Comparison of ENCODE assay signal across 24 cellular contexts in the genomic region with DNA sequence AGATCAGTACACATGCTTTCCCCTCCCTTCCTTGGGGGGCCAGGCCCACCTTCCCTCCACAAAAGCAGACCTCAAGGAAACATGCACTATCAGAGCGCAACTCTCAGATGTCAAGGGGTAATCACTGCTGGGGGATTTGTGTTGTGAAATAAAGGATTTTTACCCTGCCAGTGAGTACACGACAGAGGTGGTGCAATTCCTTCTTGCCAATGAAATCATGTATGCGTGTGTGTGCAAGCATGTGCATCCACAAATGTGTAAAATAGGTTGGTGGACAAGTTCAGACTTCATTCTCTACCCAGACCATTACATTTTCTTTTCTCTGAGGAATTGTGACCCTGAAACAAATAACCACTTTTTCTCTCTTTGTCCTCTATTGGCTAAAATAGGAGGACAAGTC. TPM values are rescaled to one million over a fixed set of nuclear protein-coding genes. Genes with fewer than 3 reads are reported as not detected.
"Had no signal": no experiment of that assay in that cellular context is flagged by ENCODE, and none has a peak within 500 bp of the region (broad histone marks: within the 10 kb centered on the region; RNA-seq: fewer than 3 reads in every experiment).

No MANE protein-coding gene starts in this region.

- H3K36me3 ChIP-seq: left ventricle myocardium inferior, ovary, right atrium auricular region, right lobe of liver, stomach, thyroid gland, transverse colon, upper lobe of left lung, vagina had no signal

- DNase-seq: islet precursor cell; left ventricle myocardium inferior; naive thymus-derived CD8-positive, alpha-beta T cell; ovary; right lobe of liver; stimulated activated CD4-positive, alpha-beta T cell treated with anti-CD3 and anti-CD28 coated beads, Interleukin-1b, Interleukin-23, amount 100 ng/mL, for 48 hours; stimulated activated CD4-positive, alpha-beta T cell treated with anti-CD3 and anti-CD28 coated beads, Interleukin-2, amount 100 ng/mL, for 48 hours; stimulated activated CD4-positive, alpha-beta T cell treated with anti-CD3 and anti-CD28 coated beads, Interleukin-4, amount 100 ng/mL, for 4 hours; stimulated activated CD8-positive, alpha-beta memory T cell treated with anti-CD3 and anti-CD28 coated beads, Interleukin-4, amount 100 ng/mL, for 48 hours; stimulated activated naive CD8-positive, alpha-beta T cell treated with anti-CD3 and anti-CD28 coated beads, Interleukin-15, Interleukin-2, amounts not matched to agents 100 U/mL and 50 U/mL, for 24 hours; stomach; testis; thyroid gland; transverse colon; upper lobe of left lung had no signal

- H3K27ac Mint-ChIP-seq: memory B cell; progenitor cell of endocrine pancreas; stimulated activated memory B cell treated with anti-CD40 and anti-IgM and Interleukin-4, amounts not matched to agents 10 μg/mL and 1 μg/mL and 100 μg/mL, for 72 hours had no signal

- ATAC-seq: naive thymus-derived CD8-positive, alpha-beta T cell; right lobe of liver; stimulated activated memory B cell treated with anti-CD40 and anti-IgM and Interleukin-4, amounts not matched to agents 10 μg/mL and 1 μg/mL and 100 μg/mL, for 72 hours; stimulated activated naive CD8-positive, alpha-beta T cell treated with anti-CD3 and anti-CD28 coated beads, Interleukin-15, Interleukin-2, amounts not matched to agents 100 U/mL and 50 U/mL, for 24 hours had no signal

- H3K36me3 Mint-ChIP-seq: memory B cell; naive thymus-derived CD8-positive, alpha-beta T cell; stimulated activated memory B cell treated with anti-CD40 and anti-IgM and Interleukin-4, amounts not matched to agents 10 μg/mL and 1 μg/mL and 100 μg/mL, for 72 hours had no signal

- H3K4me1 ChIP-seq: testis, thyroid gland, upper lobe of left lung, vagina had no signal

- H3K4me1 Mint-ChIP-seq: memory B cell; naive thymus-derived CD8-positive, alpha-beta T cell; stimulated activated memory B cell treated with anti-CD40 and anti-IgM and Interleukin-4, amounts not matched to agents 10 μg/mL and 1 μg/mL and 100 μg/mL, for 72 hours had no signal

- H3K4me3 ChIP-seq: left ventricle myocardium inferior, lung, ovary, right atrium auricular region, right lobe of liver, smooth muscle cell, stomach, testis, thyroid gland, transverse colon, upper lobe of left lung, vagina had no signal

- H3K27me3 ChIP-seq: ovary, right atrium auricular region, right lobe of liver, stomach, testis, thyroid gland, transverse colon, upper lobe of left lung, vagina had no signal

- H3K27ac ChIP-seq: left ventricle myocardium inferior, ovary, right atrium auricular region, right lobe of liver, stomach, testis, thyroid gland, transverse colon, upper lobe of left lung, vagina had no signal

- H3K4me2 ChIP-seq: smooth muscle cell had no signal

- H3K4me3 Mint-ChIP-seq: memory B cell; naive thymus-derived CD8-positive, alpha-beta T cell; nephron; neural crest cell; stimulated activated memory B cell treated with anti-CD40 and anti-IgM and Interleukin-4, amounts not matched to agents 10 μg/mL and 1 μg/mL and 100 μg/mL, for 72 hours had no signal

- H3K9me3 Mint-ChIP-seq: memory B cell; naive thymus-derived CD8-positive, alpha-beta T cell; nephron; neural crest cell; stimulated activated memory B cell treated with anti-CD40 and anti-IgM and Interleukin-4, amounts not matched to agents 10 μg/mL and 1 μg/mL and 100 μg/mL, for 72 hours had no signal

- H3K9me3 ChIP-seq: left ventricle myocardium inferior, ovary, right atrium auricular region, right lobe of liver, stomach, testis, thyroid gland, transverse colon, upper lobe of left lung, vagina had no signal

RNA-seq across cellular contexts. Expression of gene NOS1AP, which starts 9.8 kb away (rescaled TPM):
- total RNA-seq: naive thymus-derived CD8-positive, alpha-beta T cell had no signal
- polyA plus RNA-seq: naive thymus-derived CD8-positive, alpha-beta T cell had no signal
